Comparison of ENCODE assay signal across 10 cellular contexts in the genomic region with DNA sequence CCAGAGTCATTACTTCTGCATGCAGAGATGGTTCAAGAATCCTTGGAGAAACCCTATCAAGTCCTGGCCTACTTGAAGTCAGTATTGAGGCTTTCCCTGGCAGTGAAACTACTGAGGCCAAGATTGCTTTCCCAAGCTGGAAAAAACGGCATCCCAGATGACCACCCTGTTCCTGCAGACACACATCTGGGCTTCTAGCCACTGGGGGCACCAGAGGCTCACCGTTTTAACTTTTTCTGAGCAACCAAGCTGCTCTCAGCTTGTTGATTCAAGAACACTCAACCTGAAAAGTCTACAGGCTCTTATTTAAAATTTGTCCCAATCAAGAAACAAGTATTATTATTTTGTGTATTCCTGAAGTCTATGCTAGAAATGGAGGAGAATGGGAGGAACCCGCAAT.
DNase-seq lines count a peak whose midpoint lies in the region; ATAC-seq, FAIRE-seq and TF ChIP-seq lines count a peak whose summit lies in the region.
"Had no signal": no experiment of that assay in that cellular context is flagged by ENCODE, and none has a peak within 500 bp of the region (broad histone marks: within the 10 kb centered on the region; RNA-seq: fewer than 3 reads in every experiment).

No MANE protein-coding gene starts in this region.

- TF ChIP-seq RAD21 in K562 (CRISPR knock-in tag; conservative IDR thresholded peaks at IDR 0.05 in 1 of 2, IDR thresholded peaks at IDR 0.05 in 1 of 2), result 0 out of 4 replicates have a peak, but pooled peaks of 1 of the 2 experiments have one; percentile 17

- no peaks in the 10 kb centered on the region for H3K79me2 ChIP-seq in K562 (ENCODE audit: control insufficient read depth, insufficient read depth, low read length)

- ATAC-seq in K562 (peak; percentile 77), lower lobe of right lung (peak in 1 of 2 donors; percentile 24)
- no peak for ATAC-seq in activated naive CD4-positive, alpha-beta T cell treated with anti-CD3 and anti-CD28 coated beads, Interleukin-2, amount 50 U/mL, for 72 hours

- peak; percentile 39 to 64 (median 44); a peak in 5 of 6 replicates for TF ChIP-seq CTCF in K562 (IDR thresholded peaks at IDR 0.05 in 2 of 3, conservative IDR thresholded peaks at IDR 0.05 in 1 of 3; ENCODE audit: insufficient read depth in 2 of 3, low read depth in 1 of 3, low read length in 3 of 3)
- TF ChIP-seq CTCF in lower lobe of right lung (IDR thresholded peaks at IDR 0.05), result peak; percentile 30

- no peak overlapping the region for H3K4me2 ChIP-seq in K562 (ENCODE audit: insufficient read depth, low read length)

- H3K36me3 ChIP-seq in K562 (ENCODE audit: control insufficient read depth, insufficient read depth, low read length) (no peaks in the 10 kb centered on the region), lower lobe of right lung (no peaks in the 10 kb centered on the region)

- H3K9ac ChIP-seq in K562 (ENCODE audit: insufficient read depth in 1 of 2, low read depth in 2 of 2, low read length in 2 of 2), result no peak overlapping the region

- H3K27ac Mint-ChIP-seq in activated naive CD4-positive, alpha-beta T cell treated with anti-CD3 and anti-CD28 coated beads, Interleukin-2, amount 50 U/mL, for 72 hours, result no peak overlapping the region

- peaks cover 3% of the 10 kb centered on the region in 2 donors for H3K36me3 Mint-ChIP-seq in activated naive CD4-positive, alpha-beta T cell treated with anti-CD3 and anti-CD28 coated beads, Interleukin-2, amount 50 U/mL, for 72 hours

- peak; percentile 44 for DNase-seq in ELF-1 (ENCODE audit: low read depth, low spot score)
- peak; percentile 8 to 17 for DNase-seq in Kasumi-1 (lab: John Stamatoyannopoulos, UW)
- peak; percentile 14 to 41 (median 23) for DNase-seq in K562 (ENCODE audit: extremely low read depth in 1 of 4, low spot score in 3 of 4)
- DNase-seq in lower lobe of right lung, result no peak
- no peak for DNase-seq in effector CD8-positive, alpha-beta T cell (lab: John Stamatoyannopoulos, UW)
- no peak for DNase-seq in putamen (ENCODE audit: low spot score)
- no peak for DNase-seq in activated naive CD4-positive, alpha-beta T cell treated with anti-CD3 and anti-CD28 coated beads, Interleukin-2, amount 50 U/mL, for 72 hours (ENCODE audit: low spot score in 2 of 2)
- DNase-seq in amygdala (lab: John Stamatoyannopoulos, UW), result no peak
- DNase-seq: NCI-H774 had no signal

- no peaks in the 10 kb centered on the region for H4K20me1 ChIP-seq in K562 (replicated peaks; ENCODE audit: control insufficient read depth, insufficient read depth, low read length)

- no peaks in the 10 kb centered on the region for H3K9me1 ChIP-seq in K562 (ENCODE audit: control insufficient read depth, insufficient read depth, low read length)

- H3K9me3 ChIP-seq in K562 (replicated peaks; ENCODE audit: control insufficient read depth, insufficient read depth, low read depth, low read length) (no peaks in the 10 kb centered on the region), lower lobe of right lung (peaks cover 2% of the 10 kb centered on the region)

- TF ChIP-seq POLR2A in K562 (conservative IDR thresholded peaks at IDR 0.05), result no peak

- no peaks in the 10 kb centered on the region for H3K4me1 ChIP-seq in K562 (replicated peaks in 1 of 2; ENCODE audit: control insufficient read depth in 2 of 2, insufficient read depth in 2 of 2, low read length in 2 of 2)
- no peaks in the 10 kb centered on the region for H3K4me1 ChIP-seq in lower lobe of right lung

- POLR2A ChIA-PET in K562 (lab: Yijun Ruan, JAX), result interaction anchor here (0.6 kb wide), 1 partner anchor 847 kb away, joined by 4 read pairs; no protein-coding TSS in a partner anchor

- H3K27me3 ChIP-seq in K562 (ENCODE audit: control insufficient read depth in 2 of 2, insufficient read depth in 2 of 2, low read length in 2 of 2), result no peaks in the 10 kb centered on the region
- H3K27me3 ChIP-seq in lower lobe of right lung (ENCODE audit: low read depth), result no peaks in the 10 kb centered on the region

- H3K27ac ChIP-seq in K562 (ENCODE audit: extremely low read depth, low read depth, low read length) (no peak overlapping the region), lower lobe of right lung (no peak overlapping the region)

- no peak for TF ChIP-seq EP300 in K562 (IDR thresholded peaks at IDR 0.05; ENCODE audit: low read length)

- 3% methylated on average over 3 of the region's 3 CpGs for WGBS in K562 (ENCODE audit: insufficient coverage, low coverage, missing lambda C conversion rate)

- intact Hi-C loops in K562 (cut with micrococcal nuclease) (no loop called here), lower lobe of right lung (cut with DNase I) (no loop called here)

- BruUV-seq in K562 (replicated peaks; lab: Mats Ljungman, UMichigan), result no TSS peak

- CTCF ChIA-PET in K562 (lab: Yijun Ruan, JAX; ENCODE audit: low intra/inter-chr PET ratio), result no interaction called here

- H2AFZ ChIP-seq in K562 (ENCODE audit: low read depth, low read length), result peak overlapping the region; percentile 72; the same call in 1 of the 2 replicates

- in situ Hi-C loops in K562 (cut with MboI), result no loop called here

- no peak for FAIRE-seq in K562 (lab: Jason Lieb, UNC)
- FAIRE-seq: endometrium had no signal

- H3K9me3 Mint-ChIP-seq in activated naive CD4-positive, alpha-beta T cell treated with anti-CD3 and anti-CD28 coated beads, Interleukin-2, amount 50 U/mL, for 72 hours, result peaks cover 7 to 8% of the 10 kb centered on the region in 2 donors

- no peak overlapping the region for H3K4me3 ChIP-seq in K562
- no peak overlapping the region for H3K4me3 ChIP-seq in lower lobe of right lung

TF ChIP-seq in K562, 482 proteins besides CTCF, POLR2A, EP300 and RAD21:
- TF ChIP-seq, protein P1, sequence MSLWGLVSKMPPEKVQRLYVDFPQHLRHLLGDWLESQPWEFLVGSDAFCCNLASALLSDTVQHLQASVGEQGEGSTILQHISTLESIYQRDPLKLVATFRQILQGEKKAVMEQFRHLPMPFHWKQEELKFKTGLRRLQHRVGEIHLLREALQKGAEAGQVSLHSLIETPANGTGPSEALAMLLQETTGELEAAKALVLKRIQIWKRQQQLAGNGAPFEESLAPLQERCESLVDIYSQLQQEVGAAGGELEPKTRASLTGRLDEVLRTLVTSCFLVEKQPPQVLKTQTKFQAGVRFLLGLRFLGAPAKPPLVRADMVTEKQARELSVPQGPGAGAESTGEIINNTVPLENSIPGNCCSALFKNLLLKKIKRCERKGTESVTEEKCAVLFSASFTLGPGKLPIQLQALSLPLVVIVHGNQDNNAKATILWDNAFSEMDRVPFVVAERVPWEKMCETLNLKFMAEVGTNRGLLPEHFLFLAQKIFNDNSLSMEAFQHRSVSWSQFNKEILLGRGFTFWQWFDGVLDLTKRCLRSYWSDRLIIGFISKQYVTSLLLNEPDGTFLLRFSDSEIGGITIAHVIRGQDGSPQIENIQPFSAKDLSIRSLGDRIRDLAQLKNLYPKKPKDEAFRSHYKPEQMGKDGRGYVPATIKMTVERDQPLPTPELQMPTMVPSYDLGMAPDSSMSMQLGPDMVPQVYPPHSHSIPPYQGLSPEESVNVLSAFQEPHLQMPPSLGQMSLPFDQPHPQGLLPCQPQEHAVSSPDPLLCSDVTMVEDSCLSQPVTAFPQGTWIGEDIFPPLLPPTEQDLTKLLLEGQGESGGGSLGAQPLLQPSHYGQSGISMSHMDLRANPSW (CRISPR knock-in tag; IDR thresholded peaks at IDR 0.05), result no peak
- peak; percentile 13; the same call in 1 of the 2 replicates for TF ChIP-seq SMC3 (conservative IDR thresholded peaks at IDR 0.05; ENCODE audit: insufficient read depth, low read depth, low read length)

Comparison
In these comparisons a context has a peak if more than half of its experiments do, and no peak if none do; other contexts are left out.
1. DNase-seq: peak in ELF-1 (single experiment), Kasumi-1 (2 of 2) and K562 (4 of 4); none in lower lobe of right lung (single experiment), effector CD8-positive, alpha-beta T cell (single experiment), putamen (single experiment), activated naive CD4-positive, alpha-beta T cell treated with anti-CD3 and anti-CD28 coated beads, Interleukin-2, amount 50 U/mL, for 72 hours (0 of 2) and amygdala (0 of 56).